In genomic region chr5:80407735-80408474, GRCh38 we compare ENCODE assay signal across 1 cellular context.
TF ChIP-seq lines count a peak whose summit lies in the region.

TSS of gene ZFYVE16 (plus strand) at chr5:80408064. CDS start at chr5:80434148, 26,084 bp downstream.

TF ChIP-seq in HepG2, 621 proteins besides CTCF, POLR2A, EP300 and RAD21 (continued from another document and continues in another):
- peak; percentile 9; the same call in 1 of the 2 replicates for TF ChIP-seq TFDP1 (CRISPR knock-in tag; IDR thresholded peaks at IDR 0.05; ENCODE audit: borderline replicate concordance)
- no peak for TF ChIP-seq SCMH1 (CRISPR knock-in tag; IDR thresholded peaks at IDR 0.05; ENCODE audit: borderline replicate concordance)
- TF ChIP-seq ADNP (CRISPR knock-in tag; IDR thresholded peaks at IDR 0.05) = no peak
- TF ChIP-seq ELF3 (CRISPR knock-in tag; IDR thresholded peaks at IDR 0.05) = peak; percentile 53; the same call in 1 of the 2 replicates
- no peak for TF ChIP-seq HINFP (CRISPR knock-in tag; IDR thresholded peaks at IDR 0.05; ENCODE audit: low read depth)
- TF ChIP-seq THAP9 (CRISPR knock-in tag; IDR thresholded peaks at IDR 0.05; ENCODE audit: borderline replicate concordance) = peak; percentile 81; the same call in 1 of the 2 replicates
- TF ChIP-seq THAP7 (CRISPR knock-in tag; IDR thresholded peaks at IDR 0.05) = no peak
- TF ChIP-seq ZNF496 (CRISPR knock-in tag; IDR thresholded peaks at IDR 0.05; ENCODE audit: insufficient replicate concordance) = no peak
- TF ChIP-seq ZFAT (CRISPR knock-in tag; conservative IDR thresholded peaks at IDR 0.05) = no peak; the same call in 1 of the 2 replicates
- TF ChIP-seq PBX3 (CRISPR knock-in tag; IDR thresholded peaks at IDR 0.05; ENCODE audit: borderline replicate concordance) = no peak
- peak; percentile 92 for TF ChIP-seq ZNF18 (CRISPR knock-in tag; IDR thresholded peaks at IDR 0.05; ENCODE audit: insufficient replicate concordance)
- no peak for TF ChIP-seq ZKSCAN5 (CRISPR knock-in tag; IDR thresholded peaks at IDR 0.05)
- 0 out of 2 replicates have a peak, but pooled peaks have one; percentile 36 for TF ChIP-seq IRF1 (CRISPR knock-in tag; IDR thresholded peaks at IDR 0.05; ENCODE audit: low read depth)
- TF ChIP-seq ZSCAN9 (CRISPR knock-in tag; IDR thresholded peaks at IDR 0.05; ENCODE audit: borderline replicate concordance) = 0 out of 2 replicates have a peak, but pooled peaks have one; percentile 4
- TF ChIP-seq ZNF816 (CRISPR knock-in tag; IDR thresholded peaks at IDR 0.05; ENCODE audit: borderline replicate concordance) = peak; percentile 70; the same call in 1 of the 2 replicates
- TF ChIP-seq KLF6 (CRISPR knock-in tag; IDR thresholded peaks at IDR 0.05) = peak; percentile 71
- peak; percentile 58; the same call in 1 of the 2 replicates for TF ChIP-seq FOSL2 (CRISPR knock-in tag; IDR thresholded peaks at IDR 0.05)
- TF ChIP-seq ZNF780A (CRISPR knock-in tag; IDR thresholded peaks at IDR 0.05) = 0 out of 2 replicates have a peak, but pooled peaks have one; percentile 29
- TF ChIP-seq ZNF564 (CRISPR knock-in tag; IDR thresholded peaks at IDR 0.05) = 0 out of 2 replicates have a peak, but pooled peaks have one; percentile 29
- TF ChIP-seq ZBED4 (CRISPR knock-in tag; IDR thresholded peaks at IDR 0.05; ENCODE audit: borderline replicate concordance) = 0 out of 2 replicates have a peak, but pooled peaks have one; percentile 20
- TF ChIP-seq MEIS2 (CRISPR knock-in tag; IDR thresholded peaks at IDR 0.05) = 0 out of 2 replicates have a peak, but pooled peaks have one; percentile 28
- TF ChIP-seq CBX2 (IDR thresholded peaks at IDR 0.05; ENCODE audit: low read depth, low read length) = no peak
- TF ChIP-seq CBX2 (CRISPR knock-in tag; IDR thresholded peaks at IDR 0.05; ENCODE audit: low read depth) = no peak
- peak; percentile 93 for TF ChIP-seq SALL1 (CRISPR knock-in tag; IDR thresholded peaks at IDR 0.05)
- no peak for TF ChIP-seq ZNF530 (CRISPR knock-in tag; IDR thresholded peaks at IDR 0.05; ENCODE audit: low read depth)
- peak; percentile 79; the same call in 1 of the 2 replicates for TF ChIP-seq ZNF558 (CRISPR knock-in tag; IDR thresholded peaks at IDR 0.05; ENCODE audit: borderline replicate concordance)
- peak; percentile 23; the same call in 1 of the 2 replicates for TF ChIP-seq ZNF766 (CRISPR knock-in tag; IDR thresholded peaks at IDR 0.05; ENCODE audit: borderline replicate concordance)
- 0 out of 2 replicates have a peak, but pooled peaks have one; percentile 22 for TF ChIP-seq NCOA1 (CRISPR knock-in tag; IDR thresholded peaks at IDR 0.05)
- no peak for TF ChIP-seq ETS1 (CRISPR knock-in tag; IDR thresholded peaks at IDR 0.05)
- TF ChIP-seq ZFP37 (CRISPR knock-in tag; IDR thresholded peaks at IDR 0.05; ENCODE audit: borderline replicate concordance) = no peak
- TF ChIP-seq NFYB (CRISPR knock-in tag; IDR thresholded peaks at IDR 0.05) = no peak; the same call in 1 of the 2 replicates
- TF ChIP-seq ZSCAN31 (CRISPR knock-in tag; IDR thresholded peaks at IDR 0.05; ENCODE audit: low read depth) = peak; percentile 73; the same call in 1 of the 2 replicates
- TF ChIP-seq SAP130 (CRISPR knock-in tag; IDR thresholded peaks at IDR 0.05; ENCODE audit: low read depth) = peak; percentile 79
- TF ChIP-seq ZBTB49 (CRISPR knock-in tag; IDR thresholded peaks at IDR 0.05; ENCODE audit: borderline replicate concordance) = no peak
- TF ChIP-seq CCAR2 (optimal IDR thresholded peaks at IDR 0.05; ENCODE audit: low read depth, low read length) = no peak
- no peak; the same call in 1 of the 2 replicates for TF ChIP-seq ZNF777 (CRISPR knock-in tag; IDR thresholded peaks at IDR 0.05)
- peak; percentile 78 for TF ChIP-seq ZMYM4 (CRISPR knock-in tag; IDR thresholded peaks at IDR 0.05)
- TF ChIP-seq MTERF4 (CRISPR knock-in tag; IDR thresholded peaks at IDR 0.05) = 0 out of 2 replicates have a peak, but pooled peaks have one; percentile 66
- TF ChIP-seq HDAC2 (CRISPR knock-in tag; IDR thresholded peaks at IDR 0.05) = peak; percentile 64; the same call in 1 of the 2 replicates
- 0 out of 2 replicates have a peak, but pooled peaks have one; percentile 3 for TF ChIP-seq NCOA2 (CRISPR knock-in tag; IDR thresholded peaks at IDR 0.05)
- TF ChIP-seq SMAD3 (CRISPR knock-in tag; IDR thresholded peaks at IDR 0.05) = peak; percentile 31; the same call in 1 of the 2 replicates
